Comparison of ENCODE assay signal across 1 cellular context in the genomic region with DNA sequence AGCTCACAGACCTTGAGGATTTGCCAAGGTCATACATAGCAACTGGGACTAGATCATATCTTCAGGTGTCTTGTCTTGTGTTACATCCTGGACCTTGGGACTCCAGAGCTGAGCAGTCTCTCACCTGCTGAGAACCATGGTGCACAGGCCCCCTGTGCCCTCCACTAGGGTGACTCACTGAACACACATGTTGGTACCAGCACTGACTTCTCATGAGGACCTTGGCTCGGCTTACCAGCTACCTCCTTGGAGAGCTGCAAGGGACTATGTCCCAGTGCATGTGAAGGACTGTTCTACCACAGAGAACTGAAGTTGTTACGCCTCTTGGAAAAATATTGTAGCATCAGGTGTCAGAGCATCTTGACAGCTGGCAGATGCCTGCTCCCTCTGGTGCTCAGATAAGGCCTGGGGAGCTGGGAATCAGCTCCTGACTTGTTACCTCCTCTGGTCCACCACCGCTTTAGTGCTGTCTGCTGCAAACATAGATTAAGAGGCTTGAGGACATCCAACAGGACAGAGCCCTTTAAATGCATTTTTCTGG.
TF ChIP-seq lines count a peak whose summit lies in the region.

No MANE protein-coding gene starts in this region.

TF ChIP-seq in GM23338, 12 proteins besides CTCF, POLR2A, EP300 and RAD21 (continued from another document):
- no peak for TF ChIP-seq ZNF331 (CRISPR knock-in tag; IDR thresholded peaks at IDR 0.05; ENCODE audit: low read depth)
- no peak for TF ChIP-seq EZH2phosphoT487 (IDR thresholded peaks at IDR 0.05; ENCODE audit: unreplicated experiment)
- no peak for TF ChIP-seq NANOG (IDR thresholded peaks at IDR 0.05; ENCODE audit: borderline replicate concordance)
- TF ChIP-seq ZNF462 (CRISPR knock-in tag; IDR thresholded peaks at IDR 0.05): no peak
- TF ChIP-seq REST (IDR thresholded peaks at IDR 0.05; ENCODE audit: unreplicated experiment): no peak
- TF ChIP-seq ZNF114 (CRISPR knock-in tag; IDR thresholded peaks at IDR 0.05): no peak
- no peak for TF ChIP-seq EZH2 (IDR thresholded peaks at IDR 0.05; ENCODE audit: low read depth, unreplicated experiment)
